ENCODE assay signal across 8 cellular contexts in genomic region chr15:81301815-81302399, GRCh38. TPM values are rescaled to one million over a fixed set of nuclear protein-coding genes. Genes with fewer than 3 reads are reported as not detected.
DNase-seq lines count a peak whose midpoint lies in the region; ATAC-seq and TF ChIP-seq lines count a peak whose summit lies in the region.

No MANE protein-coding gene starts in this region.

- peak; percentile 37 for DNase-seq in stimulated activated CD4-positive, alpha-beta T cell treated with anti-CD3 and anti-CD28 coated beads, Interleukin-1b, Interleukin-23, amount 100 ng/mL, for 48 hours
- no peak for DNase-seq in stimulated activated CD4-positive, alpha-beta T cell treated with anti-CD3 and anti-CD28 coated beads, Interleukin-2, amount 100 ng/mL, for 48 hours
- peak; percentile 67 for DNase-seq in T-helper 2 cell treated with Interferon-gamma antibody and Interleukin-4, amounts not matched to agents 5 μg/mL and 100 μg/mL, for 36 hours (ENCODE audit: low spot score)
- peak; percentile 78 for DNase-seq in natural killer cell treated with Interleukin-12 subunit alpha and Interleukin-12 subunit beta and Interleukin-15 and Interleukin-18, amount 100 ng/mL, for 72 hours (ENCODE audit: low spot score)
- DNase-seq in OCI-M1 (lab: John Stamatoyannopoulos, UW) (no peak), AML-193 (lab: John Stamatoyannopoulos, UW) (no peak), RWPE1 (ENCODE audit: low spot score) (no peak)

- H3K27me3 Mint-ChIP-seq in T-helper 2 cell treated with Interferon-gamma antibody and Interleukin-4, amounts not matched to agents 5 μg/mL and 100 μg/mL, for 36 hours (ENCODE audit: low read depth): no peaks in the 10 kb centered on the region
- no peaks in the 10 kb centered on the region for H3K27me3 Mint-ChIP-seq in natural killer cell treated with Interleukin-12 subunit alpha and Interleukin-12 subunit beta and Interleukin-15 and Interleukin-18, amount 100 ng/mL, for 72 hours

- TF ChIP-seq CTCF in RWPE1 (conservative IDR thresholded peaks at IDR 0.05; ENCODE audit: low read depth): no peak

- no peaks in the 10 kb centered on the region for H3K9me3 Mint-ChIP-seq in T-helper 2 cell treated with Interferon-gamma antibody and Interleukin-4, amounts not matched to agents 5 μg/mL and 100 μg/mL, for 36 hours
- H3K9me3 Mint-ChIP-seq in natural killer cell treated with Interleukin-12 subunit alpha and Interleukin-12 subunit beta and Interleukin-15 and Interleukin-18, amount 100 ng/mL, for 72 hours: no peaks in the 10 kb centered on the region

- peak overlapping the region; percentile 97 for H3K4me3 Mint-ChIP-seq in T-helper 2 cell treated with Interferon-gamma antibody and Interleukin-4, amounts not matched to agents 5 μg/mL and 100 μg/mL, for 36 hours
- peak overlapping the region; percentile 96 for H3K4me3 Mint-ChIP-seq in natural killer cell treated with Interleukin-12 subunit alpha and Interleukin-12 subunit beta and Interleukin-15 and Interleukin-18, amount 100 ng/mL, for 72 hours

- no peak overlapping the region for H3K27ac ChIP-seq in RWPE1

- H3K36me3 Mint-ChIP-seq in T-helper 2 cell treated with Interferon-gamma antibody and Interleukin-4, amounts not matched to agents 5 μg/mL and 100 μg/mL, for 36 hours (ENCODE audit: low read depth): peaks cover 100% of the 10 kb centered on the region
- H3K36me3 Mint-ChIP-seq in natural killer cell treated with Interleukin-12 subunit alpha and Interleukin-12 subunit beta and Interleukin-15 and Interleukin-18, amount 100 ng/mL, for 72 hours: peaks cover 30% of the 10 kb centered on the region

- POLR2A ChIA-PET in RWPE1 (lab: Yijun Ruan, JAX; ENCODE audit: low non-redundant PET): no interaction called here

- peak; percentile 63 for ATAC-seq in HG03039 (IDR thresholded peaks at IDR 0.05; ENCODE audit: unreplicated experiment)
- peak; percentile 89 to 90 for ATAC-seq in natural killer cell treated with Interleukin-12 subunit alpha and Interleukin-12 subunit beta and Interleukin-15 and Interleukin-18, amount 100 ng/mL, for 72 hours

- H3K4me1 Mint-ChIP-seq in T-helper 2 cell treated with Interferon-gamma antibody and Interleukin-4, amounts not matched to agents 5 μg/mL and 100 μg/mL, for 36 hours (ENCODE audit: low read depth): peaks cover 55% of the 10 kb centered on the region
- H3K4me1 Mint-ChIP-seq in natural killer cell treated with Interleukin-12 subunit alpha and Interleukin-12 subunit beta and Interleukin-15 and Interleukin-18, amount 100 ng/mL, for 72 hours (ENCODE audit: low read depth in 2 of 2): peaks cover 80 to 84% of the 10 kb centered on the region in 2 donors

- CTCF ChIA-PET in RWPE1 (lab: Yijun Ruan, JAX): no interaction called here

- peak overlapping the region; percentile 92 for H3K27ac Mint-ChIP-seq in T-helper 2 cell treated with Interferon-gamma antibody and Interleukin-4, amounts not matched to agents 5 μg/mL and 100 μg/mL, for 36 hours
- peak overlapping the region; percentile 96 to 99 for H3K27ac Mint-ChIP-seq in natural killer cell treated with Interleukin-12 subunit alpha and Interleukin-12 subunit beta and Interleukin-15 and Interleukin-18, amount 100 ng/mL, for 72 hours

RNA-seq across cellular contexts. Expression of gene STARD5, which starts 22.0 kb away (rescaled TPM):
- total RNA-seq in natural killer cell treated with Interleukin-12 subunit alpha and Interleukin-12 subunit beta and Interleukin-15 and Interleukin-18, amount 100 ng/mL, for 72 hours: 1 to 10 TPM; 6.2 to 7.8 TPM

Comparison
In these comparisons a context has a peak if more than half of its experiments do, and no peak if none do; other contexts are left out.
1. DNase-seq: peak in stimulated activated CD4-positive, alpha-beta T cell treated with anti-CD3 and anti-CD28 coated beads, Interleukin-1b, Interleukin-23, amount 100 ng/mL, for 48 hours (single experiment), T-helper 2 cell treated with Interferon-gamma antibody and Interleukin-4, amounts not matched to agents 5 μg/mL and 100 μg/mL, for 36 hours (single experiment) and natural killer cell treated with Interleukin-12 subunit alpha and Interleukin-12 subunit beta and Interleukin-15 and Interleukin-18, amount 100 ng/mL, for 72 hours (single experiment); none in stimulated activated CD4-positive, alpha-beta T cell treated with anti-CD3 and anti-CD28 coated beads, Interleukin-2, amount 100 ng/mL, for 48 hours (0 of 2), OCI-M1 (single experiment), AML-193 (0 of 2) and RWPE1 (single experiment).